In the genomic region with DNA sequence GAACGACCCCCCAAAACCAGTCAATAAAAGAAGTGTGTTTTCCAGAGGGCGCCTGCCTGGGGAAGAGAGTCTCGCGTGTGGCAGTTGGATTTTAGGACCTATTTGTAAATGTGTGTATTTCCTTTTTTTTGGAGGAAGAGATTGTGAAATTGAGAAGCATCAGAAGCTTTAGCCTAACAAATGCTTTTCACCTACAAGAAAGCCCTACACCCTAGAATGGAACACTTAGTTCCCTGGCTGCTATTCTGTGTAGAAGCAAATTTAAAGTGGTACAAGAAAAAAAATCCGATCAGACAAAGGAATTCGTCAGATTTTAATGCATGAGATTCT, we compare ENCODE assay signal across 8 cellular contexts. TPM values are rescaled to one million over a fixed set of nuclear protein-coding genes. Genes with fewer than 3 reads are reported as not detected.
DNase-seq lines count a peak whose midpoint lies in the region; ATAC-seq and TF ChIP-seq lines count a peak whose summit lies in the region.

No MANE protein-coding gene starts in this region.

- no peaks in the 10 kb centered on the region for H3K27me3 Mint-ChIP-seq in activated naive CD4-positive, alpha-beta T cell treated with anti-CD3 and anti-CD28 coated beads, Interleukin-2, amount 50 U/mL, for 24 hours
- H3K27me3 Mint-ChIP-seq in activated CD8-positive, alpha-beta T cell treated with anti-CD3 and anti-CD28 coated beads for 36 hours = no peaks in the 10 kb centered on the region

- peak overlapping the region; percentile 69 for H3K27ac ChIP-seq in substantia nigra (ENCODE audit: low read depth, low read length, poor library complexity, severe bottlenecking)

- peaks cover 27% of the 10 kb centered on the region for H3K4me1 Mint-ChIP-seq in activated naive CD4-positive, alpha-beta T cell treated with anti-CD3 and anti-CD28 coated beads, Interleukin-2, amount 50 U/mL, for 24 hours
- H3K4me1 Mint-ChIP-seq in activated CD8-positive, alpha-beta T cell treated with anti-CD3 and anti-CD28 coated beads for 36 hours (ENCODE audit: low read depth) = peaks cover 29% of the 10 kb centered on the region

- peaks cover 3% of the 10 kb centered on the region for H3K36me3 Mint-ChIP-seq in activated naive CD4-positive, alpha-beta T cell treated with anti-CD3 and anti-CD28 coated beads, Interleukin-2, amount 50 U/mL, for 24 hours
- H3K36me3 Mint-ChIP-seq in activated CD8-positive, alpha-beta T cell treated with anti-CD3 and anti-CD28 coated beads for 36 hours (ENCODE audit: low read depth) = peaks cover 8% of the 10 kb centered on the region

- H3K4me3 Mint-ChIP-seq in activated naive CD4-positive, alpha-beta T cell treated with anti-CD3 and anti-CD28 coated beads, Interleukin-2, amount 50 U/mL, for 24 hours = peak overlapping the region; percentile 86
- H3K4me3 Mint-ChIP-seq in activated CD8-positive, alpha-beta T cell treated with anti-CD3 and anti-CD28 coated beads for 36 hours = peak overlapping the region; percentile 79

- H3K27ac Mint-ChIP-seq in activated naive CD4-positive, alpha-beta T cell treated with anti-CD3 and anti-CD28 coated beads, Interleukin-2, amount 50 U/mL, for 24 hours = peak overlapping the region; percentile 55
- peak overlapping the region; percentile 22 for H3K27ac Mint-ChIP-seq in activated CD8-positive, alpha-beta T cell treated with anti-CD3 and anti-CD28 coated beads for 36 hours

- DNase-seq in activated naive CD4-positive, alpha-beta T cell treated with anti-CD3 and anti-CD28 coated beads, Interleukin-2, amount 50 U/mL, for 16 hours = no peak
- no peak for DNase-seq in activated CD8-positive, alpha-beta T cell treated with anti-CD3 and anti-CD28 coated beads for 36 hours
- DNase-seq in substantia nigra (lab: John Stamatoyannopoulos, UW) (no peak), COR-L47 (lab: John Stamatoyannopoulos, UW) (no peak)
- DNase-seq in activated CD8-positive, alpha-beta memory T cell treated with anti-CD3 and anti-CD28 coated beads, Interleukin-2, amount 50 U/mL, for 4 hours = no peak

- no peaks in the 10 kb centered on the region for H3K9me3 Mint-ChIP-seq in activated naive CD4-positive, alpha-beta T cell treated with anti-CD3 and anti-CD28 coated beads, Interleukin-2, amount 50 U/mL, for 24 hours
- no peaks in the 10 kb centered on the region for H3K9me3 Mint-ChIP-seq in activated CD8-positive, alpha-beta T cell treated with anti-CD3 and anti-CD28 coated beads for 36 hours

- H3K4me3 ChIP-seq in iPS-18c (ENCODE audit: insufficient read depth, low read depth, low read length) = peak overlapping the region; percentile 81

- H3K9me3 ChIP-seq in iPS-18c (ENCODE audit: control insufficient read depth, insufficient read depth, low read length) = no peaks in the 10 kb centered on the region

- no peak for TF ChIP-seq CTCF in activated CD8-positive, alpha-beta T cell treated with anti-CD3 and anti-CD28 coated beads for 36 hours (IDR thresholded peaks at IDR 0.05)

- ATAC-seq in activated CD8-positive, alpha-beta T cell treated with anti-CD3 and anti-CD28 coated beads for 36 hours = no peak
- ATAC-seq in HG03097 (IDR thresholded peaks at IDR 0.05; ENCODE audit: low FRiP score, unreplicated experiment) = no peak

- POLR2A ChIA-PET in activated CD8-positive, alpha-beta T cell treated with anti-CD3 and anti-CD28 coated beads for 36 hours (lab: Charles Lee) = interaction anchor here (0.5 to 1.4 kb wide), 5 partner anchors 13 to 451 kb away, joined by 3 to 4 read pairs (median 3); no protein-coding TSS in a partner anchor

- CTCF ChIA-PET in activated CD8-positive, alpha-beta T cell treated with anti-CD3 and anti-CD28 coated beads for 36 hours (lab: Charles Lee) = interaction anchor here (0.6 to 3.4 kb wide), 25 partner anchors 8 to 331 kb away, joined by 3 to 41 read pairs (median 4); a partner anchor contains a TSS

- intact Hi-C loops in activated CD8-positive, alpha-beta T cell treated with anti-CD3 and anti-CD28 coated beads for 36 hours (cut with micrococcal nuclease) = loop anchor here (5.0 kb wide), 1 partner anchor 67 kb away; no protein-coding TSS in a partner anchor

RNA-seq across cellular contexts. Expression of a gene that starts 1.4 kb away (rescaled TPM):
- total RNA-seq in activated CD8-positive, alpha-beta T cell treated with anti-CD3 and anti-CD28 coated beads for 36 hours = 10 to 100 TPM; 16.1 to 16.2 TPM
